ENCODE assay signal across 9 cellular contexts in genomic region chr2:1653137-1653789, GRCh38.
A peak's percentile ranks its signal among the peaks of the same experiment; 100 is the strongest.
DNase-seq lines count a peak whose midpoint lies in the region; ATAC-seq, FAIRE-seq and TF ChIP-seq lines count a peak whose summit lies in the region.
"Had no signal": no experiment of that assay in that cellular context is flagged by ENCODE, and none has a peak within 500 bp of the region (broad histone marks: within the 10 kb centered on the region; RNA-seq: fewer than 3 reads in every experiment).

No MANE protein-coding gene starts in this region.

- no peak for FAIRE-seq in D721Med (lab: Jason Lieb, UNC)

- no peaks in the 10 kb centered on the region for H3K27me3 ChIP-seq in esophagus muscularis mucosa
- no peaks in the 10 kb centered on the region for H3K27me3 ChIP-seq in muscle layer of colon (ENCODE audit: control insufficient read depth in 1 of 2, insufficient read depth in 2 of 2, low read length in 2 of 2)

- ATAC-seq in GM18505 (IDR thresholded peaks at IDR 0.05; ENCODE audit: unreplicated experiment), result no peak

- intact Hi-C loops in esophagus muscularis mucosa (cut with DNase I), result no loop called here

- H3K4me1 ChIP-seq in esophagus muscularis mucosa (peaks cover 32 to 47% (median 45%) of the 10 kb centered on the region in 4 donors), muscle layer of colon (ENCODE audit: insufficient read depth, low read length) (peaks cover 41% of the 10 kb centered on the region)

- H3K36me3 ChIP-seq in esophagus muscularis mucosa (peaks cover 14 to 36% (median 27%) of the 10 kb centered on the region in 4 donors), muscle layer of colon (ENCODE audit: insufficient read depth, low read length) (peaks cover 11% of the 10 kb centered on the region)

- TF ChIP-seq CTCF in esophagus muscularis mucosa (IDR thresholded peaks at IDR 0.05) (no peak), D721Med (IDR thresholded peaks at IDR 0.05; ENCODE audit: insufficient read depth, missing control alignments) (no peak)

- DNase-seq in activated effector memory CD4-positive, alpha-beta T cell treated with anti-CD3 and anti-CD28 coated beads, Interleukin-2, amount 50 U/mL, for 16 hours, result peak; percentile 61
- DNase-seq in activated effector memory CD4-positive, alpha-beta T cell treated with Interleukin-2 at 50 U/mL for 16 hours, result no peak
- DNase-seq in esophagus muscularis mucosa (ENCODE audit: extremely low spot score) (no peak), NCI-H510A treated with DMSO at 0.1 percent for 48 hours (lab: John Stamatoyannopoulos, UW) (no peak), D721Med (ENCODE audit: insufficient read length, low spot score) (no peak)
- no peak for DNase-seq in activated CD4-positive, alpha-beta T cell treated with anti-CD3 and anti-CD28 coated beads, Interleukin-2, amount 50 U/mL, for 4 hours
- DNase-seq: NCI-H69 had no signal

- H3K27ac ChIP-seq in esophagus muscularis mucosa (replicated peaks in 1 of 4), result peak overlapping the region; percentile 71 to 82 (median 78)
- H3K27ac ChIP-seq in muscle layer of colon (ENCODE audit: low read depth, low read length), result peak overlapping the region; percentile 91

- peak overlapping the region; percentile 2 for H3K9ac ChIP-seq in muscle layer of colon (ENCODE audit: low read length)

- TF ChIP-seq EP300 in esophagus muscularis mucosa (IDR thresholded peaks at IDR 0.05), result no peak

- H3K9me3 ChIP-seq in esophagus muscularis mucosa (no peaks in the 10 kb centered on the region), muscle layer of colon (ENCODE audit: low read length) (no peaks in the 10 kb centered on the region)

- no peak overlapping the region for H3K4me3 ChIP-seq in esophagus muscularis mucosa
- no peak overlapping the region for H3K4me3 ChIP-seq in muscle layer of colon (ENCODE audit: low read depth in 1 of 2, low read length in 2 of 2)

- WGBS in esophagus muscularis mucosa, result 67% methylated on average over 20 of the region's 20 CpGs

- TF ChIP-seq POLR2A in esophagus muscularis mucosa (IDR thresholded peaks at IDR 0.05; ENCODE audit: low read depth) (no peak), GM18505 (IDR thresholded peaks at IDR 0.05; ENCODE audit: borderline replicate concordance, extremely low read depth, insufficient read depth, insufficient read length) (no peak)
